1 cellular context compared by ENCODE assay signal in the genomic region with DNA sequence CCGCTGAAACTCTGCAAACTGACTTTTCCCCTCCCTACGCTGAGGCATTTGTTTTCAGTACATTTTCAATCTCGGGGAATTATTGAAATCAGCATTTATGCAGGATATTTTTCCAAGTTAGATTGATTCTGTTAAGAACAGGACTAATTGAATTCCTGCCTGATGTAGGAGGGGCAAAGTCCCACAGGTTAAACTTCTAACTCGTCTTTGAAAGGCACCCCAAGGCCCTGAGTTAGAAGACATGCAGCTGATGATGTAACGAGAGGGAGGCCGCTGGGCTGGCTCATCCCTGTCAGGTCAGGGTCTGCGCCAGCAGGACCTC.
TF ChIP-seq lines count a peak whose summit lies in the region.

No MANE protein-coding gene starts in this region.

TF ChIP-seq in IMR-90, 13 proteins besides CTCF, POLR2A, EP300 and RAD21:
- TF ChIP-seq CEBPB (IDR thresholded peaks at IDR 0.05; ENCODE audit: low read depth, low read length) (no peak), CHD1 (IDR thresholded peaks at IDR 0.05; ENCODE audit: low read depth, low read length) (no peak), MAZ (IDR thresholded peaks at IDR 0.05; ENCODE audit: borderline replicate concordance, low read depth, low read length) (no peak), BHLHE40 (IDR thresholded peaks at IDR 0.05; ENCODE audit: low read depth, low read length) (no peak), MAFK (IDR thresholded peaks at IDR 0.05; ENCODE audit: low read depth, low read length) (no peak)
- TF ChIP-seq, protein P1, sequence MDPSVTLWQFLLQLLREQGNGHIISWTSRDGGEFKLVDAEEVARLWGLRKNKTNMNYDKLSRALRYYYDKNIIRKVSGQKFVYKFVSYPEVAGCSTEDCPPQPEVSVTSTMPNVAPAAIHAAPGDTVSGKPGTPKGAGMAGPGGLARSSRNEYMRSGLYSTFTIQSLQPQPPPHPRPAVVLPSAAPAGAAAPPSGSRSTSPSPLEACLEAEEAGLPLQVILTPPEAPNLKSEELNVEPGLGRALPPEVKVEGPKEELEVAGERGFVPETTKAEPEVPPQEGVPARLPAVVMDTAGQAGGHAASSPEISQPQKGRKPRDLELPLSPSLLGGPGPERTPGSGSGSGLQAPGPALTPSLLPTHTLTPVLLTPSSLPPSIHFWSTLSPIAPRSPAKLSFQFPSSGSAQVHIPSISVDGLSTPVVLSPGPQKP (IDR thresholded peaks at IDR 0.05; ENCODE audit: borderline replicate concordance, low read depth, low read length), result no peak
